Comparison of ENCODE assay signal across 21 cellular contexts in genomic region chr20:61571221-61571620, GRCh38.
"Had no signal": no experiment of that assay in that cellular context is flagged by ENCODE, and none has a peak within 500 bp of the region (broad histone marks: within the 10 kb centered on the region; RNA-seq: fewer than 3 reads in every experiment).

No MANE protein-coding gene starts in this region.

- H3K4me3 ChIP-seq: left lung, lung, neural progenitor cell, pancreas, prostate gland, skin epidermis, suprapubic skin, thoracic aorta, tibial artery, uterus had no signal

- H3K4me1 ChIP-seq: left lung, pancreas, prostate gland, suprapubic skin, tibial artery, uterus had no signal

- FAIRE-seq: keratinocyte, pancreas had no signal

- H2AFZ ChIP-seq: neural progenitor cell had no signal

- H3K27me3 ChIP-seq: neural progenitor cell, pancreas, uterus had no signal

- DNase-seq: hippocampal formation; left colon; left lung; mesendoderm; naive B cell; natural killer cell; nephron progenitor cell; pancreas; retina; right cardiac atrium; stimulated activated CD4-positive, alpha-beta T cell treated with anti-CD3 and anti-CD28 coated beads, Interleukin-4, amount 100 ng/mL, for 24 hours; stimulated activated naive CD4-positive, alpha-beta T cell; tibial artery; uterus had no signal

- H3K36me3 ChIP-seq: left lung, neural progenitor cell, pancreas, prostate gland, suprapubic skin, thoracic aorta, tibial artery, uterus had no signal

- H3K9me3 ChIP-seq: pancreas, prostate gland, suprapubic skin, thoracic aorta, tibial artery, uterus had no signal

- H3K9ac ChIP-seq: neural progenitor cell had no signal

- H3K27ac ChIP-seq: left lung, neural progenitor cell, pancreas, prostate gland, skin epidermis, suprapubic skin, thoracic aorta, tibial artery, uterus had no signal
